1 cellular context compared by ENCODE assay signal in the genomic region with DNA sequence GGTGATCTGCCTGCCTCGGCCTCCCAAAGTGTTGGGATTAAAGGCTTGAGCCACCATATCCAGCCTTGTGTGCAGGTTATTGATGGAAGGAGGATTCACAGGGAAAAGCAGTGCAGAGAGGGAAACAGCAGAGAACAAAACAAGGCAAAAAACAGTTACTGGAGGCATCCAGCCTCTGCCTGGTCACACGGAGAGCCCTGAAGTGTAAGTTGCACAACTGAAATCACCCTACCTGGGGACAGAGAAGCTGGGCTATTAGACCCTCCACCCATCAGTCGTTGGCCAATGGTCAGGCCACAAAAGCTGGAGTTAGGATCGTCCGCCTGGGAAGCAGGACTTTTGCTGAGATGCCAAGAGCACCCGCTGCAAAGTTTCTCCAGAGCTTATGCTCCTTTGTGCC.
TF ChIP-seq lines count a peak whose summit lies in the region.

No MANE protein-coding gene starts in this region.

TF ChIP-seq in HCT116, 20 proteins besides CTCF, POLR2A, EP300 and RAD21 (continued from another document):
- TF ChIP-seq, protein P1, sequence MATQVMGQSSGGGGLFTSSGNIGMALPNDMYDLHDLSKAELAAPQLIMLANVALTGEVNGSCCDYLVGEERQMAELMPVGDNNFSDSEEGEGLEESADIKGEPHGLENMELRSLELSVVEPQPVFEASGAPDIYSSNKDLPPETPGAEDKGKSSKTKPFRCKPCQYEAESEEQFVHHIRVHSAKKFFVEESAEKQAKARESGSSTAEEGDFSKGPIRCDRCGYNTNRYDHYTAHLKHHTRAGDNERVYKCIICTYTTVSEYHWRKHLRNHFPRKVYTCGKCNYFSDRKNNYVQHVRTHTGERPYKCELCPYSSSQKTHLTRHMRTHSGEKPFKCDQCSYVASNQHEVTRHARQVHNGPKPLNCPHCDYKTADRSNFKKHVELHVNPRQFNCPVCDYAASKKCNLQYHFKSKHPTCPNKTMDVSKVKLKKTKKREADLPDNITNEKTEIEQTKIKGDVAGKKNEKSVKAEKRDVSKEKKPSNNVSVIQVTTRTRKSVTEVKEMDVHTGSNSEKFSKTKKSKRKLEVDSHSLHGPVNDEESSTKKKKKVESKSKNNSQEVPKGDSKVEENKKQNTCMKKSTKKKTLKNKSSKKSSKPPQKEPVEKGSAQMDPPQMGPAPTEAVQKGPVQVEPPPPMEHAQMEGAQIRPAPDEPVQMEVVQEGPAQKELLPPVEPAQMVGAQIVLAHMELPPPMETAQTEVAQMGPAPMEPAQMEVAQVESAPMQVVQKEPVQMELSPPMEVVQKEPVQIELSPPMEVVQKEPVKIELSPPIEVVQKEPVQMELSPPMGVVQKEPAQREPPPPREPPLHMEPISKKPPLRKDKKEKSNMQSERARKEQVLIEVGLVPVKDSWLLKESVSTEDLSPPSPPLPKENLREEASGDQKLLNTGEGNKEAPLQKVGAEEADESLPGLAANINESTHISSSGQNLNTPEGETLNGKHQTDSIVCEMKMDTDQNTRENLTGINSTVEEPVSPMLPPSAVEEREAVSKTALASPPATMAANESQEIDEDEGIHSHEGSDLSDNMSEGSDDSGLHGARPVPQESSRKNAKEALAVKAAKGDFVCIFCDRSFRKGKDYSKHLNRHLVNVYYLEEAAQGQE (IDR thresholded peaks at IDR 0.05; ENCODE audit: low read depth) = no peak
- TF ChIP-seq, protein P2, sequence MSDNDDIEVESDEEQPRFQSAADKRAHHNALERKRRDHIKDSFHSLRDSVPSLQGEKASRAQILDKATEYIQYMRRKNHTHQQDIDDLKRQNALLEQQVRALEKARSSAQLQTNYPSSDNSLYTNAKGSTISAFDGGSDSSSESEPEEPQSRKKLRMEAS (IDR thresholded peaks at IDR 0.05) = no peak
- TF ChIP-seq POLR2AphosphoS5 (IDR thresholded peaks at IDR 0.05; ENCODE audit: low read depth, low read length) (no peak), TCF7L2 (IDR thresholded peaks at IDR 0.05; ENCODE audit: borderline replicate concordance, extremely low read depth, insufficient read depth, insufficient read length) (no peak), YY1 (IDR thresholded peaks at IDR 0.05; ENCODE audit: extremely low read depth, insufficient replicate concordance, low read depth, low read length) (no peak), SP1 (IDR thresholded peaks at IDR 0.05; ENCODE audit: low read depth) (no peak), SRF (IDR thresholded peaks at IDR 0.05; ENCODE audit: low read depth) (no peak), CBX3 (IDR thresholded peaks at IDR 0.05; ENCODE audit: low read depth) (no peak), EGR1 (IDR thresholded peaks at IDR 0.05; ENCODE audit: low read depth) (no peak), ELF1 (IDR thresholded peaks at IDR 0.05; ENCODE audit: borderline replicate concordance, low read depth) (no peak)
